In the genomic region with DNA sequence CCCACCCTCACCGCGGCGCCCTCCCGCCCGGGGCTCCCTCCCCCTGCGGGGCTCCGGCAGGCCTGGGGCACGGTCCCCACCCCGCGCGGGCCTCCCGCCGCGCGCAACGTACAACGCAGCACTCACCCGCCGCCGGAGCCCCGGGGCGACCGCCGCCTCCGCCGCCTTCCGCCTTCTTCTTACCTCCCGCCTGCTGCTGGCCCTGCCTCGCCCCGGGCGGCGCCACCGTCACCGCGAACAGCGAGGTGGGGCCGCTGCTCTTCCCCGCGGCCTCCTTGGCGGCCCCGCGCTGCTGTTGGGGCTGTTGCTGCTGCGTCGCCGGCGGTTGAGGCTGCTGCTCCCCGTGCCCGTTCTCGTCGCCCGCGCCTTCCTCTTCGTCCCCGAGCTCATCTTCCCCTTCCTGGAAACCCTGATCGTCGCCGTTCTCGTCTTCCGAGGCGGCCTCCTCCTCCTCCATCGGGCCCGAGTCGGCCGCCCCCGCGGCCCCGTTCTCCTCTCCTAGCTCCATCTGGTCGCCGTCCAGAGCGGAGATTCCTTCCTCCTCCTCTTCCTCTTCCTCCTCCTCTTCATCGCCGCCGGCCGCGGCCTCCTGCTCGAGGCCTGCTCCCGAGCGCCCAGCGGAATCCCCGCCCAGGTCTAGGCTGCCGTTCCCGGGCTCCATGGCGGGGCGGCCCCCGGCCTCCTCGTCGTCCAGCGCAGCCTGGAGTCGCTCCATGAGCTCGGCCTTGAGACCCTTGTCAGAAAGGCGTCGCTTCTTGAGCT, we compare ENCODE assay signal across 7 cellular contexts. TPM values are rescaled to one million over a fixed set of nuclear protein-coding genes. Genes with fewer than 3 reads are reported as not detected.
A peak's percentile ranks its signal among the peaks of the same experiment; 100 is the strongest.
DNase-seq lines count a peak whose midpoint lies in the region; ATAC-seq, FAIRE-seq and TF ChIP-seq lines count a peak whose summit lies in the region.

No MANE protein-coding gene starts in this region.

- CTCF ChIA-PET in activated CD4-positive, alpha-beta memory T cell treated with anti-CD3 and anti-CD28 coated beads, Interleukin-2, amount 10 ng/mL, durations not matched to agents 7 days and 5 days (lab: Charles Lee): interaction anchor here (1.1 to 9.1 kb wide), 8 partner anchors 10 to 293 kb away, joined by 3 to 92 read pairs (median 6); partner anchors contain the start of gene COX20

- 1% methylated on average over 77 to 92 of the region's 92 CpGs for WGBS in aorta, 2 donors

- no peaks in the 10 kb centered on the region for H3K9me3 Mint-ChIP-seq in activated CD4-positive, alpha-beta memory T cell treated with anti-CD3 and anti-CD28 coated beads, Interleukin-2, amount 10 ng/mL, durations not matched to agents 7 days and 5 days

- no peak for FAIRE-seq in D721Med (lab: Jason Lieb, UNC)

- H2AFZ ChIP-seq in parathyroid adenoma: peak overlapping the region; percentile 74

- H3K9me3 ChIP-seq in parathyroid adenoma (ENCODE audit: control insufficient read depth, low read length) (no peaks in the 10 kb centered on the region), aorta (ENCODE audit: control insufficient read depth, low read length) (no peaks in the 10 kb centered on the region)

- H3K27ac Mint-ChIP-seq in activated CD4-positive, alpha-beta memory T cell treated with anti-CD3 and anti-CD28 coated beads, Interleukin-2, amount 10 ng/mL, durations not matched to agents 7 days and 5 days: peak overlapping the region; percentile 94

- H3K36me3 ChIP-seq in parathyroid adenoma (ENCODE audit: control insufficient read depth, insufficient read depth, low read length) (no peaks in the 10 kb centered on the region), aorta (ENCODE audit: control insufficient read depth in 1 of 2, insufficient read depth in 2 of 2, low read length in 1 of 2) (peaks cover 0 to 2% of the 10 kb centered on the region in 2 donors)

- DNase-seq in activated CD4-positive, alpha-beta memory T cell treated with anti-CD3 and anti-CD28 coated beads, Interleukin-2, amount 10 ng/mL, durations not matched to agents 7 days and 5 days: no peak
- peak; percentile 8 for DNase-seq in fibroblast of mammary gland (ENCODE audit: low read depth)
- DNase-seq in aorta: peak; percentile 70 to 84
- no peak for DNase-seq in D721Med (ENCODE audit: insufficient read length, low spot score)

- peaks cover 48% of the 10 kb centered on the region for H3K36me3 Mint-ChIP-seq in activated CD4-positive, alpha-beta memory T cell treated with anti-CD3 and anti-CD28 coated beads, Interleukin-2, amount 10 ng/mL, durations not matched to agents 7 days and 5 days (ENCODE audit: low read depth)

- H3K4me1 ChIP-seq in parathyroid adenoma (peaks cover 8% of the 10 kb centered on the region), aorta (ENCODE audit: control insufficient read depth in 1 of 2, insufficient read depth in 2 of 2, low read length in 2 of 2) (no peaks in the 10 kb centered on the region)

- no peaks in the 10 kb centered on the region for H3K27me3 Mint-ChIP-seq in activated CD4-positive, alpha-beta memory T cell treated with anti-CD3 and anti-CD28 coated beads, Interleukin-2, amount 10 ng/mL, durations not matched to agents 7 days and 5 days

- intact Hi-C loops in aorta (cut with DNase I): loop anchor here (1.0 to 10.0 kb wide), 7 partner anchors 29 to 1701 kb away; partner anchors contain the start of genes COX20 (in 2 of the 2), ADSS2 (in 1 of the 2), CNST (in 1 of the 2) and TFB2M (in 1 of the 2)

- ATAC-seq in GM19395 (IDR thresholded peaks at IDR 0.05; ENCODE audit: unreplicated experiment) (peak; percentile 12), HG03135 (IDR thresholded peaks at IDR 0.05; ENCODE audit: unreplicated experiment) (peak; percentile 1), aorta (ENCODE audit: low FRiP score) (peak; percentile 1)

- H3K4me3 ChIP-seq in fibroblast of mammary gland (ENCODE audit: control insufficient read depth, low read depth, low read length) (peak overlapping the region; percentile 91), parathyroid adenoma (ENCODE audit: low read depth, low read length) (peak overlapping the region; percentile 96), aorta (ENCODE audit: low read length in 2 of 2) (peak overlapping the region; percentile 74 to 88)

- H3K27ac ChIP-seq in parathyroid adenoma: peak overlapping the region; percentile 99
- peak overlapping the region; percentile 97 to 99 for H3K27ac ChIP-seq in aorta (ENCODE audit: low read depth in 1 of 2, low read length in 2 of 2)

- peak overlapping the region; percentile 98 for H3K9ac ChIP-seq in parathyroid adenoma

- H3K79me2 ChIP-seq in parathyroid adenoma: peaks cover 18% of the 10 kb centered on the region

- H3K4me1 Mint-ChIP-seq in activated CD4-positive, alpha-beta memory T cell treated with anti-CD3 and anti-CD28 coated beads, Interleukin-2, amount 10 ng/mL, durations not matched to agents 7 days and 5 days: peaks cover 48% of the 10 kb centered on the region

- POLR2A ChIA-PET in activated CD4-positive, alpha-beta memory T cell treated with anti-CD3 and anti-CD28 coated beads, Interleukin-2, amount 10 ng/mL, durations not matched to agents 7 days and 5 days (lab: Charles Lee): interaction anchor here (0.7 to 21.6 kb wide), 22 partner anchors 11 to 539 kb away, joined by 3 to 925 read pairs (median 4); partner anchors contain the start of genes ADSS2, CATSPERE, COX20 and DESI2

- H3K4me3 Mint-ChIP-seq in activated CD4-positive, alpha-beta memory T cell treated with anti-CD3 and anti-CD28 coated beads, Interleukin-2, amount 10 ng/mL, durations not matched to agents 7 days and 5 days: peak overlapping the region; percentile 81

- H3K27me3 ChIP-seq in parathyroid adenoma (ENCODE audit: control insufficient read depth, insufficient read depth, low read length) (no peaks in the 10 kb centered on the region), aorta (ENCODE audit: control insufficient read depth in 1 of 2, insufficient read depth in 2 of 2, low read length in 1 of 2) (no peaks in the 10 kb centered on the region)

- no peak for TF ChIP-seq CTCF in fibroblast of mammary gland (conservative IDR thresholded peaks at IDR 0.05; ENCODE audit: control insufficient read depth, insufficient read depth, low read depth, low read length)
- no peak for TF ChIP-seq CTCF in parathyroid adenoma (IDR thresholded peaks at IDR 0.05)
- TF ChIP-seq CTCF in D721Med (IDR thresholded peaks at IDR 0.05; ENCODE audit: insufficient read depth, missing control alignments): no peak

- peak overlapping the region; percentile 77 for H3K4me2 ChIP-seq in parathyroid adenoma (ENCODE audit: low read length)

RNA-seq across cellular contexts. Expression of gene HNRNPU, which starts 0.7 kb away (rescaled TPM):
- total RNA-seq in activated CD4-positive, alpha-beta memory T cell treated with anti-CD3 and anti-CD28 coated beads, Interleukin-2, amount 10 ng/mL, durations not matched to agents 7 days and 5 days: 100 to 1,000 TPM; 364 to 371 TPM
- 100 to 1,000 TPM; 258 to 286 TPM for total RNA-seq in aorta
- 100 to 1,000 TPM in 1 of 2 donors, 10 to 100 TPM in 1; 83.6 to 140 TPM for polyA plus RNA-seq in aorta

RNA-seq across cellular contexts. Expression of gene COX20, which starts 28.2 kb away (rescaled TPM):
- 10 to 100 TPM; 22.2 to 22.9 TPM for total RNA-seq in activated CD4-positive, alpha-beta memory T cell treated with anti-CD3 and anti-CD28 coated beads, Interleukin-2, amount 10 ng/mL, durations not matched to agents 7 days and 5 days
- 10 to 100 TPM; 22.8 to 29.7 TPM for total RNA-seq in aorta
- 100 to 1,000 TPM in 1 of 2 donors, 10 to 100 TPM in 1; 73.7 to 110 TPM for polyA plus RNA-seq in aorta

Comparison
In these comparisons a context has a peak if more than half of its experiments do, and no peak if none do; other contexts are left out.
1. DNase-seq: peak in fibroblast of mammary gland (single experiment) and aorta (2 of 2); none in activated CD4-positive, alpha-beta memory T cell treated with anti-CD3 and anti-CD28 coated beads, Interleukin-2, amount 10 ng/mL, durations not matched to agents 7 days and 5 days (single experiment) and D721Med (single experiment).
2. Peak in every context shown above with its lines, with median percentiles within 50 percentile points of each other: ATAC-seq and H3K4me3 ChIP-seq.